8 cellular contexts compared by ENCODE assay signal in the genomic region with DNA sequence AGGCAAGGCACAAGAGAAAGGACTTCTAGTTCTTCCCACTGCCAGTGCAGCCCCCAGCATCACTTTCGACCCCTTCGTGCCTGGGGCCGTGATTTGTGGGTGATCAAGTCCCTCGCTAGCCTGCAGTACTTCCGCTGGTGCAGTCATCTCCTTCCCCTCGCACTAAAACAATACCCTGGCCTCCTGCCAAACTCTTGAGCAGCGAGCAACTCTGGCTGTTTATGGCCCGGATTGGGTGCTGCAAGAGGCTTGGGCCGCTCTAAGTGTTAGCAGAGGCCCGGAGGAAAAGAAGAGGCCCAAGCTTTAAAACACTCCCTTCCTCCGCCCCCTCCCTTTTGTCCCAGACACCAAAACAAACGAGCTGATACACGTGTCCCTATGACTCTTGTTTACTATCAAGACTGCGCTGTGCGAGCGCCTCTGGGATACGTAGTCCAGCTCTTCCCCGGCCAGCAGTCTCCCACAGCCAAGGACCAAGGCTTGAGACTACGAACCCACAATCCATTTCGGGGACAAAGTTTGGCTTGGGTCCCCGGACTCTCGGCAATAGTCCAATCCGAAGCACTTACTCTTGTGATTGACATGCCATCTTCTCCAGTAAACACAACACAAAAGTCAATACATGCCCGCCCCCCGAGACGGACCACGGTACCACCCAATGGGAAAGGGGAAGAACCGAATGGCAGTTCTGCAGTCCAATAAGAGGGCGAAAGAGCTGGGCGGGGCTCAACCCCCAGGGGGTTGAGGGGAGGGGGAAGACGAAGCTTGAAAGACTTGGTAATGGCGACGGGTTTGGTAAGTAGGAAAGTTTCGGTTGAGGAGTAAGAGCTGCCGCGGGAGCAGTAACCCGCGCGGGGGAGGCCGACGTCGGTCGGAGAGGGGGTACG. TPM values are rescaled to one million over a fixed set of nuclear protein-coding genes. Genes with fewer than 3 reads are reported as not detected.
A peak's percentile ranks its signal among the peaks of the same experiment; 100 is the strongest.
DNase-seq lines count a peak whose midpoint lies in the region; ATAC-seq lines count a peak whose summit lies in the region.

A gene with protein sequence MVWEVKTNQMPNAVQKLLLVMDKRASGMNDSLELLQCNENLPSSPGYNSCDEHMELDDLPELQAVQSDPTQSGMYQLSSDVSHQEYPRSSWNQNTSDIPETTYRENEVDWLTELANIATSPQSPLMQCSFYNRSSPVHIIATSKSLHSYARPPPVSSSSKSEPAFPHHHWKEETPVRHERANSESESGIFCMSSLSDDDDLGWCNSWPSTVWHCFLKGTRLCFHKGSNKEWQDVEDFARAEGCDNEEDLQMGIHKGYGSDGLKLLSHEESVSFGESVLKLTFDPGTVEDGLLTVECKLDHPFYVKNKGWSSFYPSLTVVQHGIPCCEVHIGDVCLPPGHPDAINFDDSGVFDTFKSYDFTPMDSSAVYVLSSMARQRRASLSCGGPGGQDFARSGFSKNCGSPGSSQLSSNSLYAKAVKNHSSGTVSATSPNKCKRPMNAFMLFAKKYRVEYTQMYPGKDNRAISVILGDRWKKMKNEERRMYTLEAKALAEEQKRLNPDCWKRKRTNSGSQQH (plus strand): TSS at position 771 of the 887 bp plus-strand sequence. CDS start 10,891 bp downstream, outside the sequence.

- H3K4me1 Mint-ChIP-seq in activated naive CD8-positive, alpha-beta T cell (ENCODE audit: low read depth): peaks cover 48% of the 10 kb centered on the region

- ATAC-seq in HG02623 (IDR thresholded peaks at IDR 0.05; ENCODE audit: unreplicated experiment): peak; percentile 86

- peak within 1 kb of the TSS; percentile 99 for H3K27ac Mint-ChIP-seq in activated naive CD8-positive, alpha-beta T cell

- peak within 1 kb of the TSS; percentile 99 for H3K27ac ChIP-seq in temporal lobe (ENCODE audit: low read depth, low read length)

- H3K36me3 Mint-ChIP-seq in activated naive CD8-positive, alpha-beta T cell: peaks cover 6% of the 10 kb centered on the region

- DNase-seq in NCI-H1105 (lab: John Stamatoyannopoulos, UW): peak; percentile 99
- peak; percentile 99 for DNase-seq in SKM-1 treated with dmso at 0.1 percent for 144 hours (lab: John Stamatoyannopoulos, UW; ENCODE audit: unreplicated experiment)
- DNase-seq in glomerular endothelial cell (ENCODE audit: extremely low read depth, low read depth, low spot score): peak; percentile 99
- peak; percentile 100 for DNase-seq in occipital lobe (lab: John Stamatoyannopoulos, UW)

- H3K9me3 Mint-ChIP-seq in activated naive CD8-positive, alpha-beta T cell (ENCODE audit: low read depth): no peaks in the 10 kb centered on the region

- H3K4me3 Mint-ChIP-seq in activated naive CD8-positive, alpha-beta T cell: peak within 1 kb of the TSS; percentile 98

- no peaks in the 10 kb centered on the region for H3K27me3 Mint-ChIP-seq in activated naive CD8-positive, alpha-beta T cell

- peak within 1 kb of the TSS; percentile 78 for H3K4me3 ChIP-seq in GM08714 (ENCODE audit: low read length)

RNA-seq across cellular contexts. Expression of the gene that starts here (rescaled TPM):
- total RNA-seq in glomerular endothelial cell (74.7 and 83.0 TPM in 2 replicates), occipital lobe (78.6 TPM), temporal lobe (46.7 TPM)

Comparison
In these comparisons a context has a peak if more than half of its experiments do, and no peak if none do; other contexts are left out.
1. Peak in every context shown above with its lines: DNase-seq, ATAC-seq, H3K4me3 ChIP-seq and H3K27ac ChIP-seq.